In the genomic region with DNA sequence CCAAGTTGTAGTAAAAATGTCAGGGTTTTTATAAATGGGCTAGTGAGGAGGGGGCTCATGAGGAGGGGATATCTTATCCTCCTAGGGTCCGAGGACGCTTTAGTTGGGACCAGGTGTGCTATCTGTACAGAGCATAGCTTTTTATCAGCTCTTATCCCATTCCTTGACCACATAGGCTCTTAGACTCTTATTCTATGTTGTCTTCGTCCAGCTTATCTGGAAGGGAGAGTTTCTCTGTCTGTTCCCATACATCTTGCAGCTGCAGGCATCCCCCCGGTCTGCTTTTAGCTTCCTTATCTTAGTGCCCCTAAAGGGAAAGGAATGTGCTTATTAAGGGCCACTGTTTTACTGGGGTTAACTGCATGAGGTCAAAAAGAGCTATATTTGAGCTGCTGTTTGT, we compare ENCODE assay signal across 21 cellular contexts.
"Had no signal": no experiment of that assay in that cellular context is flagged by ENCODE, and none has a peak within 500 bp of the region (broad histone marks: within the 10 kb centered on the region; RNA-seq: fewer than 3 reads in every experiment).

No MANE protein-coding gene starts in this region.

- H3K27ac ChIP-seq: gastrocnemius medialis, heart left ventricle, left lung, right atrium auricular region, skin epidermis had no signal

- H3K9me3 ChIP-seq: gastrocnemius medialis, heart left ventricle, left lung, right atrium auricular region had no signal

- H3K4me3 Mint-ChIP-seq: activated CD8-positive, alpha-beta memory T cell treated with anti-CD3 and anti-CD28 coated beads, Interleukin-2, amount 10 ng/mL, durations not matched to agents 7 days and 5 days; natural killer cell had no signal

- DNase-seq: activated CD4-positive, alpha-beta T cell treated with anti-CD3 and anti-CD28 coated beads, Interleukin-2, amount 50 U/mL, for 48 hours; activated CD4-positive, CD25-positive, alpha-beta regulatory T cell treated with anti-CD3 and anti-CD28 coated beads, Interleukin-2, amount 50 U/mL, for 72 hours; activated CD8-positive, alpha-beta memory T cell treated with anti-CD3 and anti-CD28 coated beads, Interleukin-2, amount 10 ng/mL, durations not matched to agents 7 days and 5 days; activated naive CD4-positive, alpha-beta T cell treated with anti-CD3 and anti-CD28 coated beads, Interleukin-2, amount 50 U/mL, for 16 hours; activated T-cell treated with anti-CD3 and anti-CD28 coated beads, Interleukin-2, amount 50 U/mL, for 1 hour; amniotic stem cell; central memory CD4-positive, alpha-beta T cell; effector CD8-positive, alpha-beta T cell; gastrocnemius medialis; heart left ventricle; left lung; natural killer cell; occipital lobe; stimulated activated CD4-positive, alpha-beta T cell treated with anti-CD3 and anti-CD28 coated beads, Interleukin-4, amount 100 ng/mL, for 4 hours; stimulated activated CD8-positive, alpha-beta memory T cell treated with anti-CD3 and anti-CD28 coated beads, Interleukin-4, amount 100 ng/mL, for 48 hours; stimulated activated naive CD8-positive, alpha-beta T cell treated with anti-CD3 and anti-CD28 coated beads, Interleukin-15, Interleukin-2, amounts not matched to agents 100 U/mL and 50 U/mL, for 24 hours; T-helper 2 cell; trophoblast cell had no signal

- H3K27me3 ChIP-seq: gastrocnemius medialis, heart left ventricle, left lung, right atrium auricular region had no signal

- H3K27ac Mint-ChIP-seq: activated CD8-positive, alpha-beta memory T cell treated with anti-CD3 and anti-CD28 coated beads, Interleukin-2, amount 10 ng/mL, durations not matched to agents 7 days and 5 days; natural killer cell had no signal

- H3K4me1 Mint-ChIP-seq: natural killer cell had no signal

- FAIRE-seq: islet of Langerhans had no signal

- H3K9me3 Mint-ChIP-seq: natural killer cell had no signal

- H3K4me1 ChIP-seq: left lung had no signal

- H3K4me3 ChIP-seq: gastrocnemius medialis, heart left ventricle, left lung, right atrium auricular region, skin epidermis had no signal

- H3K27me3 Mint-ChIP-seq: activated CD8-positive, alpha-beta memory T cell treated with anti-CD3 and anti-CD28 coated beads, Interleukin-2, amount 10 ng/mL, durations not matched to agents 7 days and 5 days had no signal

- ATAC-seq: activated CD8-positive, alpha-beta memory T cell treated with anti-CD3 and anti-CD28 coated beads, Interleukin-2, amount 10 ng/mL, durations not matched to agents 7 days and 5 days; gastrocnemius medialis; heart left ventricle; left lung; natural killer cell; stimulated activated naive CD8-positive, alpha-beta T cell treated with anti-CD3 and anti-CD28 coated beads, Interleukin-15, Interleukin-2, amounts not matched to agents 100 U/mL and 50 U/mL, for 24 hours had no signal
